Comparison of ENCODE assay signal across 1 cellular context in the genomic region with DNA sequence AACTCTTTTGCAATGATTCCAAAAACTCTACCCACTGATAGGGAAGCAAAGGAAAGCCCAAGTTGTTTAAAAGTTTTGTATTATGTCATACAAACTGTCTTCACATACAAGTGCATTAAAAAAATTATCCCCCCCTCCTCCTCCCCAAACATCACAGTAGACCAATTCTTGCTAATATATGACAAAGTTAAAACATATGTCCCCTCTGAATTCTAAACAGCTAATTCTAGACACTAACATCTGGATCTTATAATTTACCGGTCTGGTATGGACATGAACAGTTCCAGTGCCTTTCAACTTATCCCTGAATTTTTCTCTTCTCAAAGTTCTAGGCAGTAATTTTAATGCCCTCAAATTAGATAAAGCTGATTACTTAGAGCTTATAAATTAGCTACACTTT.
TF ChIP-seq lines count a peak whose summit lies in the region.

No MANE protein-coding gene starts in this region.

TF ChIP-seq in SK-N-SH treated with all-trans-retinoic acid at 6 μM for 48 hours, 23 proteins besides CTCF, POLR2A, EP300 and RAD21 (continued from another document):
- TF ChIP-seq, protein P1, sequence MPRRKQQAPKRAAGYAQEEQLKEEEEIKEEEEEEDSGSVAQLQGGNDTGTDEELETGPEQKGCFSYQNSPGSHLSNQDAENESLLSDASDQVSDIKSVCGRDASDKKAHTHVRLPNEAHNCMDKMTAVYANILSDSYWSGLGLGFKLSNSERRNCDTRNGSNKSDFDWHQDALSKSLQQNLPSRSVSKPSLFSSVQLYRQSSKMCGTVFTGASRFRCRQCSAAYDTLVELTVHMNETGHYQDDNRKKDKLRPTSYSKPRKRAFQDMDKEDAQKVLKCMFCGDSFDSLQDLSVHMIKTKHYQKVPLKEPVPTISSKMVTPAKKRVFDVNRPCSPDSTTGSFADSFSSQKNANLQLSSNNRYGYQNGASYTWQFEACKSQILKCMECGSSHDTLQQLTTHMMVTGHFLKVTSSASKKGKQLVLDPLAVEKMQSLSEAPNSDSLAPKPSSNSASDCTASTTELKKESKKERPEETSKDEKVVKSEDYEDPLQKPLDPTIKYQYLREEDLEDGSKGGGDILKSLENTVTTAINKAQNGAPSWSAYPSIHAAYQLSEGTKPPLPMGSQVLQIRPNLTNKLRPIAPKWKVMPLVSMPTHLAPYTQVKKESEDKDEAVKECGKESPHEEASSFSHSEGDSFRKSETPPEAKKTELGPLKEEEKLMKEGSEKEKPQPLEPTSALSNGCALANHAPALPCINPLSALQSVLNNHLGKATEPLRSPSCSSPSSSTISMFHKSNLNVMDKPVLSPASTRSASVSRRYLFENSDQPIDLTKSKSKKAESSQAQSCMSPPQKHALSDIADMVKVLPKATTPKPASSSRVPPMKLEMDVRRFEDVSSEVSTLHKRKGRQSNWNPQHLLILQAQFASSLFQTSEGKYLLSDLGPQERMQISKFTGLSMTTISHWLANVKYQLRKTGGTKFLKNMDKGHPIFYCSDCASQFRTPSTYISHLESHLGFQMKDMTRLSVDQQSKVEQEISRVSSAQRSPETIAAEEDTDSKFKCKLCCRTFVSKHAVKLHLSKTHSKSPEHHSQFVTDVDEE (CRISPR knock-in tag; IDR thresholded peaks at IDR 0.05) = no peak
- no peak for TF ChIP-seq ZNF70 (CRISPR knock-in tag; IDR thresholded peaks at IDR 0.05)
- TF ChIP-seq CSDC2 (CRISPR knock-in tag; IDR thresholded peaks at IDR 0.05) = no peak
- TF ChIP-seq RARB (CRISPR knock-in tag; IDR thresholded peaks at IDR 0.05) = no peak
- no peak for TF ChIP-seq ZNF8 (CRISPR knock-in tag; IDR thresholded peaks at IDR 0.05)
- TF ChIP-seq, protein P2, sequence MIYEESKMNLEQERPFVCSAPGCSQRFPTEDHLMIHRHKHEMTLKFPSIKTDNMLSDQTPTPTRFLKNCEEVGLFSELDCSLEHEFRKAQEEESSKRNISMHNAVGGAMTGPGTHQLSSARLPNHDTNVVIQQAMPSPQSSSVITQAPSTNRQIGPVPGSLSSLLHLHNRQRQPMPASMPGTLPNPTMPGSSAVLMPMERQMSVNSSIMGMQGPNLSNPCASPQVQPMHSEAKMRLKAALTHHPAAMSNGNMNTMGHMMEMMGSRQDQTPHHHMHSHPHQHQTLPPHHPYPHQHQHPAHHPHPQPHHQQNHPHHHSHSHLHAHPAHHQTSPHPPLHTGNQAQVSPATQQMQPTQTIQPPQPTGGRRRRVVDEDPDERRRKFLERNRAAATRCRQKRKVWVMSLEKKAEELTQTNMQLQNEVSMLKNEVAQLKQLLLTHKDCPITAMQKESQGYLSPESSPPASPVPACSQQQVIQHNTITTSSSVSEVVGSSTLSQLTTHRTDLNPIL (CRISPR knock-in tag; IDR thresholded peaks at IDR 0.05; ENCODE audit: low read depth) = no peak
- TF ChIP-seq, protein P3, sequence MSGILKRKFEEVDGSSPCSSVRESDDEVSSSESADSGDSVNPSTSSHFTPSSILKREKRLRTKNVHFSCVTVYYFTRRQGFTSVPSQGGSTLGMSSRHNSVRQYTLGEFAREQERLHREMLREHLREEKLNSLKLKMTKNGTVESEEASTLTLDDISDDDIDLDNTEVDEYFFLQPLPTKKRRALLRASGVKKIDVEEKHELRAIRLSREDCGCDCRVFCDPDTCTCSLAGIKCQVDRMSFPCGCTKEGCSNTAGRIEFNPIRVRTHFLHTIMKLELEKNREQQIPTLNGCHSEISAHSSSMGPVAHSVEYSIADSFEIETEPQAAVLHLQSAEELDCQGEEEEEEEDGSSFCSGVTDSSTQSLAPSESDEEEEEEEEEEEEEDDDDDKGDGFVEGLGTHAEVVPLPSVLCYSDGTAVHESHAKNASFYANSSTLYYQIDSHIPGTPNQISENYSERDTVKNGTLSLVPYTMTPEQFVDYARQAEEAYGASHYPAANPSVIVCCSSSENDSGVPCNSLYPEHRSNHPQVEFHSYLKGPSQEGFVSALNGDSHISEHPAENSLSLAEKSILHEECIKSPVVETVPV (CRISPR knock-in tag; IDR thresholded peaks at IDR 0.05) = no peak
